1 cellular context compared by ENCODE assay signal in the genomic region with DNA sequence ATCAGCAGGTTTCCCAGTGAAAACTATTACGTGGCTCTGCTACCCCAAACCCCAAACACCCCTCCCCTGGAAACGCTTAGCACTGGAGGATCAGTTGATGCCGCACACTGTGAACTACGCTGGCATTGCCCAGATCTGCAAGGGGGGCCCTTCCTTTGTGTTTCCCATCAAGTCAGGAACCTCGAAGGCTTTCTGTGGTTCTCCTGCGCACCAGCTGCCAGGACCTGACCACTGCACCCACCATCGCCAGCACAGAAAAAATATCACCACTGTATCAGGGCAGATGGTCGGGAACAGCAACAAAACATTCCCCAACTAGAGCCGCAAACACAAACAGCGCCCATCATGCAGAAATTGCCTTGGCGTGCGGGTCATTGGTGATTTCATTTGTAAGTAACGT.
TF ChIP-seq lines count a peak whose summit lies in the region.

No MANE protein-coding gene starts in this region.

TF ChIP-seq in IMR-90, 13 proteins besides CTCF, POLR2A, EP300 and RAD21:
- TF ChIP-seq MAFK (IDR thresholded peaks at IDR 0.05; ENCODE audit: low read depth, low read length), result no peak
- TF ChIP-seq RCOR1 (IDR thresholded peaks at IDR 0.05; ENCODE audit: insufficient replicate concordance, low read length), result no peak
- TF ChIP-seq, protein P1, sequence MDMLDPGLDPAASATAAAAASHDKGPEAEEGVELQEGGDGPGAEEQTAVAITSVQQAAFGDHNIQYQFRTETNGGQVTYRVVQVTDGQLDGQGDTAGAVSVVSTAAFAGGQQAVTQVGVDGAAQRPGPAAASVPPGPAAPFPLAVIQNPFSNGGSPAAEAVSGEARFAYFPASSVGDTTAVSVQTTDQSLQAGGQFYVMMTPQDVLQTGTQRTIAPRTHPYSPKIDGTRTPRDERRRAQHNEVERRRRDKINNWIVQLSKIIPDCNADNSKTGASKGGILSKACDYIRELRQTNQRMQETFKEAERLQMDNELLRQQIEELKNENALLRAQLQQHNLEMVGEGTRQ (IDR thresholded peaks at IDR 0.05; ENCODE audit: low read depth, low read length), result no peak
- no peak for TF ChIP-seq RFX5 (IDR thresholded peaks at IDR 0.05; ENCODE audit: low read depth, low read length)
- no peak for TF ChIP-seq MAZ (IDR thresholded peaks at IDR 0.05; ENCODE audit: borderline replicate concordance, low read depth, low read length)
- no peak for TF ChIP-seq NFE2L2 (IDR thresholded peaks at IDR 0.05; ENCODE audit: low read depth, low read length)
- TF ChIP-seq BHLHE40 (IDR thresholded peaks at IDR 0.05; ENCODE audit: low read depth, low read length), result no peak
- TF ChIP-seq CEBPB (IDR thresholded peaks at IDR 0.05; ENCODE audit: low read depth, low read length), result no peak
- no peak for TF ChIP-seq CHD1 (IDR thresholded peaks at IDR 0.05; ENCODE audit: low read depth, low read length)
- no peak for TF ChIP-seq FOS (IDR thresholded peaks at IDR 0.05; ENCODE audit: low read depth, low read length)
- no peak for TF ChIP-seq MXI1 (IDR thresholded peaks at IDR 0.05; ENCODE audit: borderline replicate concordance, low read depth, low read length)
- no peak for TF ChIP-seq SMC3 (IDR thresholded peaks at IDR 0.05; ENCODE audit: low read depth, low read length)
- TF ChIP-seq, protein P2, sequence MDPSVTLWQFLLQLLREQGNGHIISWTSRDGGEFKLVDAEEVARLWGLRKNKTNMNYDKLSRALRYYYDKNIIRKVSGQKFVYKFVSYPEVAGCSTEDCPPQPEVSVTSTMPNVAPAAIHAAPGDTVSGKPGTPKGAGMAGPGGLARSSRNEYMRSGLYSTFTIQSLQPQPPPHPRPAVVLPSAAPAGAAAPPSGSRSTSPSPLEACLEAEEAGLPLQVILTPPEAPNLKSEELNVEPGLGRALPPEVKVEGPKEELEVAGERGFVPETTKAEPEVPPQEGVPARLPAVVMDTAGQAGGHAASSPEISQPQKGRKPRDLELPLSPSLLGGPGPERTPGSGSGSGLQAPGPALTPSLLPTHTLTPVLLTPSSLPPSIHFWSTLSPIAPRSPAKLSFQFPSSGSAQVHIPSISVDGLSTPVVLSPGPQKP (IDR thresholded peaks at IDR 0.05; ENCODE audit: borderline replicate concordance, low read depth, low read length), result no peak
TF ChIP-seq in IMR-90: peak in this region for 0.
